29 cellular contexts compared by ENCODE assay signal in genomic region chr2:16023663-16024360, GRCh38.
"Had no signal": no experiment of that assay in that cellular context is flagged by ENCODE, and none has a peak within 500 bp of the region (broad histone marks: within the 10 kb centered on the region; RNA-seq: fewer than 3 reads in every experiment).

No MANE protein-coding gene starts in this region.

- H3K4me3 Mint-ChIP-seq: dendritic cell treated with granulocyte-macrophage colony-stimulating factor and Interleukin-4, amounts not matched to agents 40 ng/mL and 50 ng/mL, for 4 days; mesothelial cell of epicardium; naive B cell; natural killer cell treated with Interleukin-12 subunit alpha and Interleukin-12 subunit beta and Interleukin-15 and Interleukin-18, amount 100 ng/mL, for 72 hours; neural crest cell; stimulated activated naive CD8-positive, alpha-beta T cell treated with anti-CD3 and anti-CD28 coated beads, Interleukin-15, amount 100 ng/mL, for 72 hours had no signal

- H3K4me1 Mint-ChIP-seq: mesothelial cell of epicardium, naive B cell had no signal

- H3K27me3 Mint-ChIP-seq: dendritic cell treated with granulocyte-macrophage colony-stimulating factor and Interleukin-4, amounts not matched to agents 40 ng/mL and 50 ng/mL, for 4 days had no signal

- H3K27ac Mint-ChIP-seq: dendritic cell treated with granulocyte-macrophage colony-stimulating factor and Interleukin-4, amounts not matched to agents 40 ng/mL and 50 ng/mL, for 4 days; mesothelial cell of epicardium; naive B cell; natural killer cell treated with Interleukin-12 subunit alpha and Interleukin-12 subunit beta and Interleukin-15 and Interleukin-18, amount 100 ng/mL, for 72 hours; stimulated activated naive CD8-positive, alpha-beta T cell treated with anti-CD3 and anti-CD28 coated beads, Interleukin-15, amount 100 ng/mL, for 72 hours had no signal

- H3K27me3 ChIP-seq: esophagus muscularis mucosa, hepatocyte, neutrophil, pancreas, transverse colon, upper lobe of right lung, vagina had no signal

- ATAC-seq: foreskin keratinocyte; gastroesophageal sphincter; heart left ventricle; left cardiac atrium; left lung; mucosa of descending colon; natural killer cell treated with Interleukin-12 subunit alpha and Interleukin-12 subunit beta and Interleukin-15 and Interleukin-18, amount 100 ng/mL, for 72 hours; pancreas; sciatic nerve; stimulated activated naive CD8-positive, alpha-beta T cell treated with anti-CD3 and anti-CD28 coated beads, Interleukin-15, amount 100 ng/mL, for 72 hours; upper lobe of right lung had no signal

- H3K4me1 ChIP-seq: esophagus muscularis mucosa, foreskin keratinocyte, gastroesophageal sphincter, heart left ventricle, left lung, pancreas, suprapubic skin, transverse colon, upper lobe of right lung, vagina had no signal

- DNase-seq: effector memory CD4-positive, alpha-beta T cell; foreskin keratinocyte; heart left ventricle; left cardiac atrium; left lung; mesenchymal stem cell; mucosa of descending colon; naive B cell; pancreas; stimulated activated CD4-positive, alpha-beta T cell treated with anti-CD3 and anti-CD28 coated beads, Interleukin-12 subunit alpha, Interleukin-12 subunit beta, amount 100 ng/mL, for 4 hours; stimulated activated CD4-positive, alpha-beta T cell treated with anti-CD3 and anti-CD28 coated beads, Interleukin-1b, Interleukin-23, amount 100 ng/mL, for 48 hours; stimulated activated CD4-positive, alpha-beta T cell treated with anti-CD3 and anti-CD28 coated beads, Interleukin-4, amount 100 ng/mL, for 1 hour; stimulated activated CD8-positive, alpha-beta memory T cell treated with anti-CD3 and anti-CD28 coated beads, Interleukin-4, amount 100 ng/mL, for 48 hours; stimulated activated naive CD4-positive, alpha-beta T cell; stimulated activated naive CD8-positive, alpha-beta T cell treated with anti-CD3 and anti-CD28 coated beads, Interleukin-15, amount 100 ng/mL, for 72 hours; transverse colon; upper lobe of right lung had no signal

- H3K9me3 ChIP-seq: esophagus muscularis mucosa, gastroesophageal sphincter, heart left ventricle, left lung, mucosa of descending colon, neutrophil, pancreas, suprapubic skin, transverse colon, upper lobe of right lung, vagina had no signal

- H3K9me3 Mint-ChIP-seq: dendritic cell treated with granulocyte-macrophage colony-stimulating factor and Interleukin-4, amounts not matched to agents 40 ng/mL and 50 ng/mL, for 4 days; mesothelial cell of epicardium; natural killer cell treated with Interleukin-12 subunit alpha and Interleukin-12 subunit beta and Interleukin-15 and Interleukin-18, amount 100 ng/mL, for 72 hours; neural crest cell; stimulated activated naive CD8-positive, alpha-beta T cell treated with anti-CD3 and anti-CD28 coated beads, Interleukin-15, amount 100 ng/mL, for 72 hours had no signal

- H3K4me3 ChIP-seq: esophagus muscularis mucosa, gastroesophageal sphincter, heart left ventricle, hepatocyte, left lung, mucosa of descending colon, pancreas, smooth muscle cell, suprapubic skin, transverse colon, upper lobe of right lung, vagina had no signal

- H3K36me3 ChIP-seq: esophagus muscularis mucosa, gastroesophageal sphincter, heart left ventricle, left lung, neutrophil, pancreas, suprapubic skin, transverse colon, upper lobe of right lung, vagina had no signal

- H3K36me3 Mint-ChIP-seq: mesothelial cell of epicardium; naive B cell; natural killer cell treated with Interleukin-12 subunit alpha and Interleukin-12 subunit beta and Interleukin-15 and Interleukin-18, amount 100 ng/mL, for 72 hours had no signal
